ENCODE assay signal across 9 cellular contexts in the genomic region with DNA sequence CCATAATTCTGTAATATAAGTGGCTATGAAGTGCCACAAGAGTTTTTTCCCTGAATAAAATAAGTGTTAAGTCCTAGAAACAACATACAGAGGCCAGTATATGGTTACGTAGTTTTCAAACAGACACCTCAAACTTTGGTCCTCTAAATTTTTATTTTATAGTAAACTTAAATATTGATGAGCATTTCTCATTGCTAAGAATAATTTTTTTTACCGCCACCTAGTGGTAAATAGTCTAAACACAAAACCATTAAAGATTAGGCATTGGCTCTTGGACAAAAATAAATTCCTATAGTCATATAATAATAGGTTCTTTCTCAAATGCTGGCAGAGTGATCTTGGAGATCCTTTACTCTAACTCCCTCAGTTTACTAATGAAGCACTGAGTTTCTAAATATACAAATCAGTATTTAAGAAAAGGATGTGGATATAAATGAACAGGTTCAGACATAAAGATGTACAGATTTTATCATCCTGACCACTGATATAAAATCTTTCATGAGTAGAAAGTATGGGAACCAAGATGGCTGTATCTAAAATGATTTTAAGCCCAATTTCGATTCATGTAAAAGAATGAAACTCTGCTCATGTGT.
DNase-seq lines count a peak whose midpoint lies in the region; ATAC-seq, FAIRE-seq and TF ChIP-seq lines count a peak whose summit lies in the region.
"Had no signal": no experiment of that assay in that cellular context is flagged by ENCODE, and none has a peak within 500 bp of the region (broad histone marks: within the 10 kb centered on the region; RNA-seq: fewer than 3 reads in every experiment).

No MANE protein-coding gene starts in this region.

- no peaks in the 10 kb centered on the region for H3K9me1 ChIP-seq in keratinocyte (ENCODE audit: control insufficient read depth, extremely low read depth, insufficient read depth, low read length)

- H3K4me2 ChIP-seq in keratinocyte (ENCODE audit: control insufficient read depth, extremely low read depth, insufficient read depth, low read depth, low read length) = no peak overlapping the region

- no peaks in the 10 kb centered on the region for H3K79me2 ChIP-seq in keratinocyte (ENCODE audit: control insufficient read depth, insufficient read depth, low read length)

- no peak overlapping the region for H3K9ac ChIP-seq in keratinocyte (ENCODE audit: control insufficient read depth, extremely low read depth, insufficient read depth, low read length)

- H3K36me3 ChIP-seq in keratinocyte (ENCODE audit: control insufficient read depth in 2 of 2, extremely low read depth in 1 of 2, insufficient read depth in 2 of 2, low read length in 2 of 2) = no peaks in the 10 kb centered on the region

- peak; percentile 58 for TF ChIP-seq CTCF in AG10803 (conservative IDR thresholded peaks at IDR 0.05; ENCODE audit: low read length)
- TF ChIP-seq CTCF in GM13976 (IDR thresholded peaks at IDR 0.05; ENCODE audit: borderline replicate concordance, control extremely low read depth, extremely low read depth, insufficient read depth, missing control alignments) = peak; percentile 28
- TF ChIP-seq CTCF in keratinocyte (optimal IDR thresholded peaks at IDR 0.05 in 1 of 3, IDR thresholded peaks at IDR 0.05 in 1 of 3, conservative IDR thresholded peaks at IDR 0.05 in 1 of 3; ENCODE audit: extremely low read depth in 1 of 3, insufficient read depth in 2 of 3, low read length in 3 of 3) = peak in 2 of 3 experiments; percentile 7 to 15

- H3K27ac ChIP-seq in keratinocyte (ENCODE audit: control insufficient read depth, insufficient read depth, low read length) = no peak overlapping the region

- no peaks in the 10 kb centered on the region for H3K27me3 ChIP-seq in keratinocyte (ENCODE audit: control insufficient read depth, extremely low read depth, insufficient read depth, low read length)

- H3K4me3 ChIP-seq in AG10803 (ENCODE audit: low read length) = no peak overlapping the region
- H3K4me3 ChIP-seq in keratinocyte (ENCODE audit: control insufficient read depth in 2 of 3, extremely low read depth in 1 of 3, insufficient read depth in 2 of 3, low read depth in 1 of 3, low read length in 3 of 3) = no peak overlapping the region

- H3K4me1 ChIP-seq in keratinocyte (ENCODE audit: control insufficient read depth, extremely low read depth, insufficient read depth, low read length) = no peaks in the 10 kb centered on the region

- dilution Hi-C loops in keratinocyte (cut with MboI; ENCODE audit: extremely low pct_ligation_motif_present, low sequenced_read_pairs) = no loop called here

- no peak overlapping the region for H2AFZ ChIP-seq in keratinocyte (ENCODE audit: control insufficient read depth, low read length)

- FAIRE-seq in TTC549 (lab: Jason Lieb, UNC) (peak; percentile 56), keratinocyte (lab: Jason Lieb, UNC) (no peak)

- in situ Hi-C loops in GM13976 (cut with MboI; ENCODE audit: low sequenced_read_pairs, unreplicated experiment) = no loop called here

- DNase-seq in AG10803 (ENCODE audit: low read depth) (peak; percentile 22), GM13976 (ENCODE audit: low spot score) (peak; percentile 51), keratinocyte (ENCODE audit: low read depth, low spot score) (no peak), GM19240 (ENCODE audit: insufficient read length, low spot score) (no peak)
- no peak for DNase-seq in activated CD4-positive, CD25-positive, alpha-beta regulatory T cell treated with anti-CD3 and anti-CD28 coated beads, Interleukin-2, amount 50 U/mL, for 72 hours
- DNase-seq: activated naive CD8-positive, alpha-beta T cell treated with anti-CD3 and anti-CD28 coated beads, Interleukin-2, amount 10 ng/mL, durations not matched to agents 7 days and 5 days had no signal

- no peaks in the 10 kb centered on the region for H4K20me1 ChIP-seq in keratinocyte (ENCODE audit: control insufficient read depth, extremely low read depth, insufficient read depth, low read length)

- H3K9me3 ChIP-seq in keratinocyte (ENCODE audit: control insufficient read depth, low read depth, low read length) = no peaks in the 10 kb centered on the region

- ATAC-seq in GM18861 (IDR thresholded peaks at IDR 0.05; ENCODE audit: unreplicated experiment) = no peak
- no peak for ATAC-seq in GM21381 (IDR thresholded peaks at IDR 0.05; ENCODE audit: unreplicated experiment)

Comparison
In these comparisons a context has a peak if more than half of its experiments do, and no peak if none do; other contexts are left out.
1. DNase-seq: peak in AG10803 (single experiment) and GM13976 (single experiment); none in keratinocyte (single experiment), GM19240 (single experiment) and activated CD4-positive, CD25-positive, alpha-beta regulatory T cell treated with anti-CD3 and anti-CD28 coated beads, Interleukin-2, amount 50 U/mL, for 72 hours (single experiment).
2. Peak in every context shown above with its lines, with median percentiles within 50 percentile points of each other: CTCF ChIP-seq.